Comparison of ENCODE assay signal across 7 cellular contexts in the genomic region with DNA sequence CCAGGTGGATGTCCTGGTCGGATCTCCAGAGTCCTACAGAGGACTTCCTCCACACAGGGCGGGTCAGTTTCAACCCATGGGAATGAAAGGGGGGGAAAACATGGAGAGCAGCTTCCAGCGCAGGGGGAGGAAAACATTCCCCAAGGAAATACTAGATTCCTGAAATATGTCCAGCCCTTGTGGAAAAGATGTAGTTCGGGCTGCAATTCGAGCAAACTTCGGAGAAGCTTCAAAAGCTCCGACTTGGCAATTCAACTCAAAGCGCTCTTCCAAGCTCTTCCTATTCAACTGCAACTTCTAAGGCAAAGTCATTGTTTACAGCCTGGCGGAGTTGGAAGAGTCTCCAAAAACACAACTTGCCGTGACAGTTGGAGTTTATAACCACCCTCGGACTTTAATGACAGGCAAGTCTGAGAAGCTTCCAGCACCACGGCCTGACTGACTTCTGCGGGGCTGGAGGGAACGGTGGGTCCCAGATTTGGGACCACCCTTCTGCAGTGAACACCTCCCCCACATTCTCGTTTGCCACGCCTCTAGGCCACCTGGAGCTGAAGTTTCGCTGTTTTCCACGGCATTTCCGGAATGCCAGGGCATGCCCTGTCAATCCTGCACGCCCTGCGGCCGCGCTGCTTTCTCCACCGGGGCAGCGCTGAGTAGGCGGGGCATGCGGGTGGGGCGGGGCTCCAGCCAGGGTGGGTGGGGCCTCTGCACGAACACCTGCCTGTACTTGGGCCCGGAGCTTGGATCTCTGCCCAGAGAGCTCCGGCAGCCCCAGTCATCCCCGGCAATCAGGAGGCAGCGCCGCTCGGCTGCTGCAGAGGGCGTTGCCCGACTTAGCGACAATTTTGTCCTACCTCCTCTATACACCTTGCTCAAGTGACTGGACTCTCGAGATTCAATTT. TPM values are rescaled to one million over a fixed set of nuclear protein-coding genes. Genes with fewer than 3 reads are reported as not detected.
DNase-seq lines count a peak whose midpoint lies in the region; ATAC-seq and TF ChIP-seq lines count a peak whose summit lies in the region.

No MANE protein-coding gene starts in this region.

- H3K4me3 Mint-ChIP-seq in activated CD4-positive, alpha-beta memory T cell treated with anti-CD3 and anti-CD28 coated beads for 36 hours: peak overlapping the region; percentile 24
- peak overlapping the region; percentile 62 for H3K4me3 Mint-ChIP-seq in mesothelial cell of epicardium

- H3K4me1 ChIP-seq in effector memory CD4-positive, alpha-beta T cell (ENCODE audit: control insufficient read depth, insufficient read depth, low read length, poor library complexity, severe bottlenecking): peaks cover 13% of the 10 kb centered on the region

- no peaks in the 10 kb centered on the region for H3K27me3 Mint-ChIP-seq in activated CD4-positive, alpha-beta memory T cell treated with anti-CD3 and anti-CD28 coated beads for 36 hours
- no peaks in the 10 kb centered on the region for H3K27me3 Mint-ChIP-seq in mesothelial cell of epicardium (ENCODE audit: low read depth)

- peak; percentile 20 for TF ChIP-seq CTCF in mesothelial cell of epicardium (IDR thresholded peaks at IDR 0.05; ENCODE audit: unreplicated experiment)

- POLR2A ChIA-PET in activated CD4-positive, alpha-beta memory T cell treated with anti-CD3 and anti-CD28 coated beads for 36 hours (lab: Charles Lee): no interaction called here

- H3K4me1 Mint-ChIP-seq in activated CD4-positive, alpha-beta memory T cell treated with anti-CD3 and anti-CD28 coated beads for 36 hours (ENCODE audit: low read depth): peaks cover 31% of the 10 kb centered on the region
- peaks cover 57% of the 10 kb centered on the region for H3K4me1 Mint-ChIP-seq in mesothelial cell of epicardium

- H3K9me3 ChIP-seq in effector memory CD4-positive, alpha-beta T cell (ENCODE audit: control insufficient read depth, low read length): no peaks in the 10 kb centered on the region

- no peak overlapping the region for H3K27ac Mint-ChIP-seq in activated CD4-positive, alpha-beta memory T cell treated with anti-CD3 and anti-CD28 coated beads for 36 hours
- H3K27ac Mint-ChIP-seq in mesothelial cell of epicardium: peak overlapping the region; percentile 95

- no peaks in the 10 kb centered on the region for H3K27me3 ChIP-seq in effector memory CD4-positive, alpha-beta T cell (replicated peaks; ENCODE audit: control insufficient read depth, insufficient read depth, low read length, poor library complexity, severe bottlenecking)

- DNase-seq in NCI-H2227 (lab: John Stamatoyannopoulos, UW; ENCODE audit: unreplicated experiment): peak; percentile 65
- peak; percentile 92 for DNase-seq in activated CD4-positive, alpha-beta memory T cell treated with anti-CD3 and anti-CD28 coated beads for 36 hours
- DNase-seq in effector memory CD4-positive, alpha-beta T cell: peak; percentile 72 to 80 (median 78)
- peak; percentile 74 to 83 for DNase-seq in mesothelial cell of epicardium (ENCODE audit: low spot score in 2 of 2, unreplicated experiment in 2 of 2)
- peak; percentile 49 to 51 for DNase-seq in stimulated activated CD8-positive, alpha-beta memory T cell treated with anti-CD3 and anti-CD28 coated beads, Interleukin-4, amount 100 ng/mL, for 4 hours (ENCODE audit: low read depth in 2 of 2, low spot score in 1 of 2)

- no peaks in the 10 kb centered on the region for H3K36me3 ChIP-seq in effector memory CD4-positive, alpha-beta T cell (ENCODE audit: control insufficient read depth, insufficient read depth, low read length)

- peak overlapping the region; percentile 40 for H3K4me3 ChIP-seq in effector memory CD4-positive, alpha-beta T cell (ENCODE audit: insufficient read depth, low read depth, low read length, poor library complexity, severe bottlenecking)

- H3K9me3 Mint-ChIP-seq in activated CD4-positive, alpha-beta memory T cell treated with anti-CD3 and anti-CD28 coated beads for 36 hours: no peaks in the 10 kb centered on the region
- H3K9me3 Mint-ChIP-seq in mesothelial cell of epicardium: no peaks in the 10 kb centered on the region

- no peak overlapping the region for H3K27ac ChIP-seq in effector memory CD4-positive, alpha-beta T cell (ENCODE audit: insufficient read depth, low read length, poor library complexity, severe bottlenecking)

- peak; percentile 83 for ATAC-seq in GM18870 (IDR thresholded peaks at IDR 0.05; ENCODE audit: unreplicated experiment)
- ATAC-seq in HG03097 (IDR thresholded peaks at IDR 0.05; ENCODE audit: low FRiP score, unreplicated experiment): peak; percentile 91

- H3K36me3 Mint-ChIP-seq in activated CD4-positive, alpha-beta memory T cell treated with anti-CD3 and anti-CD28 coated beads for 36 hours: no peaks in the 10 kb centered on the region
- H3K36me3 Mint-ChIP-seq in mesothelial cell of epicardium: no peaks in the 10 kb centered on the region

- CTCF ChIA-PET in activated CD4-positive, alpha-beta memory T cell treated with anti-CD3 and anti-CD28 coated beads for 36 hours (lab: Charles Lee): interaction anchor here (0.9 to 3.4 kb wide), 13 partner anchors 8 to 796 kb away, joined by 3 to 19 read pairs (median 6); no protein-coding TSS in a partner anchor

- intact Hi-C loops in activated CD4-positive, alpha-beta memory T cell treated with anti-CD3 and anti-CD28 coated beads for 36 hours (cut with micrococcal nuclease): loop anchor here (1.0 to 5.0 kb wide), 6 partner anchors 11 to 354 kb away; a partner anchor contains a TSS

RNA-seq across cellular contexts. Expression of a gene that starts 49.0 kb away (rescaled TPM):
- total RNA-seq in activated CD4-positive, alpha-beta memory T cell treated with anti-CD3 and anti-CD28 coated beads for 36 hours: 100 to 1,000 TPM; 135 to 139 TPM
- 1.4 to 2.2 TPM (median 1.8 TPM) in 3 replicates for total RNA-seq in mesothelial cell of epicardium

Comparison
In these comparisons a context has a peak if more than half of its experiments do, and no peak if none do; other contexts are left out.
1. RNA of a gene that starts 49.0 kb away (total RNA-seq): 135 to 139 TPM in activated CD4-positive, alpha-beta memory T cell treated with anti-CD3 and anti-CD28 coated beads for 36 hours; 1.4 to 2.2 TPM in mesothelial cell of epicardium; every median in the first group is over 10 times any median in the second.
2. Peak in every context shown above with its lines, with median percentiles within 50 percentile points of each other: DNase-seq.